ENCODE assay signal across 8 cellular contexts in genomic region chr12:101891462-101891971, GRCh38. TPM values are rescaled to one million over a fixed set of nuclear protein-coding genes. Genes with fewer than 3 reads are reported as not detected.
DNase-seq lines count a peak whose midpoint lies in the region; ATAC-seq, FAIRE-seq and TF ChIP-seq lines count a peak whose summit lies in the region.

No MANE protein-coding gene starts in this region.

- POLR2A ChIA-PET in AG04449 (lab: Yijun Ruan, JAX): interaction anchor here (0.8 to 1.8 kb wide), 2 partner anchors 14 to 35 kb away, joined by 3 to 6 read pairs; partner anchors contain the start of gene DRAM1

- H2AFZ ChIP-seq in keratinocyte (ENCODE audit: control insufficient read depth, low read length): peak overlapping the region; percentile 50

- peak; percentile 82 for DNase-seq in AG04449 (ENCODE audit: low read depth, low spot score)
- DNase-seq in SJSA1 (ENCODE audit: low read depth in 1 of 2, low spot score in 2 of 2): peak; percentile 58 to 80
- DNase-seq in keratinocyte (ENCODE audit: low read depth, low spot score): no peak
- DNase-seq in mucosa of gallbladder (ENCODE audit: low spot score): no peak
- no peak for DNase-seq in NCI-H2171 treated with DMSO at 0.1 percent for 48 hours (lab: John Stamatoyannopoulos, UW)
- DNase-seq in activated naive CD4-positive, alpha-beta T cell treated with Interleukin-2 at 50 U/mL for 16 hours: no peak

- TF ChIP-seq CTCF in AG04449 (IDR thresholded peaks at IDR 0.05; ENCODE audit: insufficient read depth, low read length, missing control alignments) (no peak), keratinocyte (optimal IDR thresholded peaks at IDR 0.05 in 1 of 3, IDR thresholded peaks at IDR 0.05 in 1 of 3, conservative IDR thresholded peaks at IDR 0.05 in 1 of 3; ENCODE audit: extremely low read depth in 1 of 3, insufficient read depth in 2 of 3, low read length in 3 of 3) (no peak)

- H3K27me3 ChIP-seq in SJSA1 (replicated peaks): no peaks in the 10 kb centered on the region
- H3K27me3 ChIP-seq in keratinocyte (ENCODE audit: control insufficient read depth, extremely low read depth, insufficient read depth, low read length): no peaks in the 10 kb centered on the region

- H3K27ac ChIP-seq in SJSA1 (peak overlapping the region; percentile 81), keratinocyte (ENCODE audit: control insufficient read depth, insufficient read depth, low read length) (peak overlapping the region; percentile 17)

- H3K9ac ChIP-seq in keratinocyte (ENCODE audit: control insufficient read depth, extremely low read depth, insufficient read depth, low read length): no peak overlapping the region

- H3K9me1 ChIP-seq in keratinocyte (ENCODE audit: control insufficient read depth, extremely low read depth, insufficient read depth, low read length): no peaks in the 10 kb centered on the region

- H3K9me3 ChIP-seq in SJSA1 (replicated peaks) (no peaks in the 10 kb centered on the region), keratinocyte (ENCODE audit: control insufficient read depth, low read depth, low read length) (no peaks in the 10 kb centered on the region)

- CTCF ChIA-PET in AG04449 (lab: Yijun Ruan, JAX): interaction anchor here (1.1 to 6.9 kb wide), 6 partner anchors 21 to 119 kb away, joined by 3 to 33 read pairs (median 4); no protein-coding TSS in a partner anchor

- dilution Hi-C loops in keratinocyte (cut with MboI; ENCODE audit: extremely low pct_ligation_motif_present, low sequenced_read_pairs): no loop called here

- no peaks in the 10 kb centered on the region for H4K20me1 ChIP-seq in keratinocyte (ENCODE audit: control insufficient read depth, extremely low read depth, insufficient read depth, low read length)

- peak overlapping the region; percentile 43 for H3K4me2 ChIP-seq in keratinocyte (ENCODE audit: control insufficient read depth, extremely low read depth, insufficient read depth, low read depth, low read length)

- peak; percentile 41 for TF ChIP-seq POLR2A in GM19193 (IDR thresholded peaks at IDR 0.05; ENCODE audit: extremely low read depth, insufficient read depth, insufficient read length)

- ATAC-seq in HG03175 (IDR thresholded peaks at IDR 0.05; ENCODE audit: unreplicated experiment): peak; percentile 90

- H3K4me1 ChIP-seq in SJSA1 (replicated peaks): peaks cover 50% of the 10 kb centered on the region
- H3K4me1 ChIP-seq in keratinocyte (ENCODE audit: control insufficient read depth, extremely low read depth, insufficient read depth, low read length): peaks cover 20% of the 10 kb centered on the region

- peak; percentile 52 for FAIRE-seq in keratinocyte (lab: Jason Lieb, UNC)

- H3K36me3 ChIP-seq in SJSA1 (0 out of 2 replicates have a peak, but pooled peaks cover 6% of the 10 kb centered on the region), keratinocyte (ENCODE audit: control insufficient read depth in 2 of 2, extremely low read depth in 1 of 2, insufficient read depth in 2 of 2, low read length in 2 of 2) (no peaks in the 10 kb centered on the region)

- peaks cover 9% of the 10 kb centered on the region for H3K79me2 ChIP-seq in keratinocyte (ENCODE audit: control insufficient read depth, insufficient read depth, low read length)

- H3K4me3 ChIP-seq in AG04449 (ENCODE audit: low read depth, low read length): no peak overlapping the region
- H3K4me3 ChIP-seq in SJSA1: no peak overlapping the region
- no peak overlapping the region for H3K4me3 ChIP-seq in keratinocyte (ENCODE audit: control insufficient read depth in 2 of 3, extremely low read depth in 1 of 3, insufficient read depth in 2 of 3, low read depth in 1 of 3, low read length in 3 of 3)

RNA-seq across cellular contexts. Expression of gene DRAM1, which starts 14.1 kb away (rescaled TPM):
- total RNA-seq in SJSA1 (2014; rRNA removed; shearing (Covaris generic)): 12.4 and 13.2 TPM in 2 replicates
- 20.8 to 21.7 TPM (median 20.9 TPM) in 3 replicates for polyA plus RNA-seq in keratinocyte
- polyA plus RNA-seq in keratinocyte (2011; ENCODE audit: low read depth): 4.4 TPM
- polyA plus RNA-seq in keratinocyte (2011; cell fraction: cytosol; rRNA removed): 16.4 and 27.7 TPM in 2 replicates
- polyA plus RNA-seq in keratinocyte (2011; cell fraction: nucleus; rRNA removed): 24.8 and 27.0 TPM in 2 replicates
- polyA plus RNA-seq in keratinocyte (2012; ENCODE audit: low replicate concordance): 9.4 and 20.5 TPM in 2 replicates
- polyA minus RNA-seq in keratinocyte: 14.6 to 24.2 TPM (median 19.9 TPM) in 3 replicates
- polyA minus RNA-seq in keratinocyte (2011; cell fraction: cytosol; rRNA and poly(A)+ RNA removed): 36.4 TPM
- polyA minus RNA-seq in keratinocyte (2011; cell fraction: nucleus; rRNA and poly(A)+ RNA removed): 24.4 and 31.1 TPM in 2 replicates
- total RNA-seq in mucosa of gallbladder: 19.2 TPM

Comparison
In these comparisons a context has a peak if more than half of its experiments do, and no peak if none do; other contexts are left out.
1. DNase-seq: peak in AG04449 (single experiment) and SJSA1 (2 of 2); none in keratinocyte (single experiment), mucosa of gallbladder (single experiment), NCI-H2171 treated with DMSO at 0.1 percent for 48 hours (single experiment) and activated naive CD4-positive, alpha-beta T cell treated with Interleukin-2 at 50 U/mL for 16 hours (single experiment).